In the genomic region with DNA sequence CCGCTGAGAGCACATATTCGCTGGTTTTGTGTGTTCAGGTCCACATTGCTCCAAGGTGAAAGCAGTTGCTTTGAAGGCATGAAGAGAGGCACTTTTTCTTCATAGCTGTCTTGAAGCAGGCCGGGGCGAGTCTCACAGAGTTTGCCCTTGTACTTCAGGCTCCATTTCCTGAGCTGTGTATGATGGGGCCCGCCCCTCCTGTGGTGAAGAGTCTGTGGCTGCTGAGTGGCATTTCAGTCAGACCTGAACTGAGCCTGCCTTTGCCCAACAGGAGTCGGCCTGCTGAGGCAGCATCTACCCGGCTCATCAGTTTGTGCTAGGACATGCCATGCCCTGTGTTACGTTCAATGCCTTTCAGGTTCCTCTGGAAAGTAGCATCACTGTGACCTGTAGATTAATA, we compare ENCODE assay signal across 10 cellular contexts. TPM values are rescaled to one million over a fixed set of nuclear protein-coding genes. Genes with fewer than 3 reads are reported as not detected.
DNase-seq lines count a peak whose midpoint lies in the region; ATAC-seq and TF ChIP-seq lines count a peak whose summit lies in the region.
"Had no signal": no experiment of that assay in that cellular context is flagged by ENCODE, and none has a peak within 500 bp of the region (broad histone marks: within the 10 kb centered on the region; RNA-seq: fewer than 3 reads in every experiment).

No MANE protein-coding gene starts in this region.

- no peak overlapping the region for H3K4me3 ChIP-seq in PC-3 (ENCODE audit: low read length)

- no peak overlapping the region for H3K27ac ChIP-seq in PC-3 (ENCODE audit: low read length)
- H3K27ac ChIP-seq: KMS-11 had no signal

- no peaks in the 10 kb centered on the region for H3K9me3 ChIP-seq in T-helper 17 cell (ENCODE audit: control insufficient read depth, low read length, poor library complexity, severe bottlenecking)
- no peaks in the 10 kb centered on the region for H3K9me3 ChIP-seq in PC-3 (ENCODE audit: low read length)

- no peaks in the 10 kb centered on the region for H3K9me2 ChIP-seq in PC-3 (replicated peaks; ENCODE audit: low read length)

- peaks cover 4% of the 10 kb centered on the region for H3K36me3 Mint-ChIP-seq in T-helper 17 cell (ENCODE audit: low read depth)

- no peak overlapping the region for H3K9ac ChIP-seq in PC-3 (ENCODE audit: low read length)
- H3K9ac ChIP-seq: KMS-11 had no signal

- no peak for TF ChIP-seq CTCF in PC-3 (conservative IDR thresholded peaks at IDR 0.05; ENCODE audit: low read depth, low read length)

- H3K27me3 Mint-ChIP-seq in T-helper 17 cell, result no peaks in the 10 kb centered on the region

- POLR2A ChIA-PET in PC-3 (lab: Charles Lee; ENCODE audit: unreplicated experiment), result no interaction called here

- H3K4me3 Mint-ChIP-seq in T-helper 17 cell, result peak overlapping the region; percentile 82
- H3K4me3 Mint-ChIP-seq: neural crest cell had no signal

- H3K4me2 ChIP-seq in PC-3 (ENCODE audit: low read length), result no peak overlapping the region
- H3K4me2 ChIP-seq: KMS-11 had no signal

- H3K79me2 ChIP-seq in PC-3 (ENCODE audit: low read length), result 0 out of 2 replicates have a peak, but pooled peaks cover 3% of the 10 kb centered on the region

- intact Hi-C loops in PC-3 (cut with micrococcal nuclease), result no loop called here

- ATAC-seq in GM18868 (IDR thresholded peaks at IDR 0.05; ENCODE audit: unreplicated experiment) (peak; percentile 81), T-helper 17 cell (peak; percentile 94), PC-3 (no peak), GM19397 (IDR thresholded peaks at IDR 0.05; ENCODE audit: unreplicated experiment) (no peak)

- CTCF ChIA-PET in PC-3 (lab: Charles Lee), result no interaction called here

- no peaks in the 10 kb centered on the region for H3K4me1 ChIP-seq in PC-3 (ENCODE audit: insufficient read depth, low read length)

- DNase-seq in T-helper 17 cell (peak; percentile 53 to 72 (median 70)), COLO668 (lab: John Stamatoyannopoulos, UW; ENCODE audit: unreplicated experiment) (no peak), PC-3 (no peak), medulla oblongata (ENCODE audit: extremely low spot score) (no peak)
- DNase-seq in activated naive CD4-positive, alpha-beta T cell treated with anti-CD3 and anti-CD28 coated beads, Interleukin-2, amount 50 U/mL, for 16 hours, result peak; percentile 75
- peak; percentile 57 for DNase-seq in stimulated activated CD4-positive, alpha-beta T cell treated with anti-CD3 and anti-CD28 coated beads, Interleukin-2, amount 100 ng/mL, for 4 hours (ENCODE audit: low read depth)

- H2AFZ ChIP-seq in PC-3 (ENCODE audit: low read length), result no peak overlapping the region

- no peaks in the 10 kb centered on the region for H3K27me3 ChIP-seq in PC-3 (ENCODE audit: low read length)

- no peaks in the 10 kb centered on the region for H3F3A ChIP-seq in PC-3 (ENCODE audit: low read length, unreplicated experiment)

- H3K36me3 ChIP-seq in PC-3 (ENCODE audit: low read depth, low read length), result no peaks in the 10 kb centered on the region

- peak overlapping the region; percentile 92 for H3K27ac Mint-ChIP-seq in T-helper 17 cell

- H4K20me1 ChIP-seq in PC-3 (ENCODE audit: low read length), result no peaks in the 10 kb centered on the region

- BruUV-seq in PC-3 (replicated peaks; lab: Mats Ljungman, UMichigan), result no TSS peak

- peaks cover 68% of the 10 kb centered on the region for H3K4me1 Mint-ChIP-seq in T-helper 17 cell

RNA-seq across cellular contexts. Expression of gene C1QTNF9, which starts 44.4 kb away (rescaled TPM):
- total RNA-seq in T-helper 17 cell, result not detected
- total RNA-seq in PC-3 (2014; rRNA removed), result 0.11 TPM in 1 of 2 replicates, not detected in the other
- total RNA-seq: neural crest cell had no signal

Comparison
In these comparisons a context has a peak if more than half of its experiments do, and no peak if none do; other contexts are left out.
1. ATAC-seq: peak in GM18868 (single experiment) and T-helper 17 cell (single experiment); none in PC-3 (single experiment) and GM19397 (single experiment).
2. DNase-seq: peak in T-helper 17 cell (3 of 3), activated naive CD4-positive, alpha-beta T cell treated with anti-CD3 and anti-CD28 coated beads, Interleukin-2, amount 50 U/mL, for 16 hours (single experiment) and stimulated activated CD4-positive, alpha-beta T cell treated with anti-CD3 and anti-CD28 coated beads, Interleukin-2, amount 100 ng/mL, for 4 hours (single experiment); none in COLO668 (single experiment), PC-3 (single experiment) and medulla oblongata (single experiment).